23 cellular contexts compared by ENCODE assay signal in genomic region chr3:3739345-3740060, GRCh38. TPM values are rescaled to one million over a fixed set of nuclear protein-coding genes. Genes with fewer than 3 reads are reported as not detected.
DNase-seq lines count a peak whose midpoint lies in the region; ATAC-seq and TF ChIP-seq lines count a peak whose summit lies in the region.
"Had no signal": no experiment of that assay in that cellular context is flagged by ENCODE, and none has a peak within 500 bp of the region (broad histone marks: within the 10 kb centered on the region; RNA-seq: fewer than 3 reads in every experiment).

No MANE protein-coding gene starts in this region.

- no peaks in the 10 kb centered on the region for H3K9me3 ChIP-seq in endodermal cell (ENCODE audit: control insufficient read depth, low read length)
- no peaks in the 10 kb centered on the region for H3K9me3 ChIP-seq in neural cell (ENCODE audit: low read length)
- H3K9me3 ChIP-seq: BLaER1 had no signal

- H3K9ac ChIP-seq in endodermal cell (ENCODE audit: extremely low read depth, low read length, poor library complexity, severe bottlenecking) (no peak overlapping the region), neural cell (ENCODE audit: low read length) (no peak overlapping the region)
- H3K9ac ChIP-seq: BLaER1 had no signal

- no peak overlapping the region for H2AFZ ChIP-seq in neural cell (ENCODE audit: low read depth, low read length)

- H3K36me3 Mint-ChIP-seq in endodermal cell (ENCODE audit: low read depth): no peaks in the 10 kb centered on the region
- H3K36me3 Mint-ChIP-seq: CD4-positive, CD25-positive, alpha-beta regulatory T cell had no signal

- H3K4me1 Mint-ChIP-seq in endodermal cell: peaks cover 4% of the 10 kb centered on the region
- H3K4me1 Mint-ChIP-seq: CD4-positive, CD25-positive, alpha-beta regulatory T cell had no signal

- TF ChIP-seq CTCF in endodermal cell (conservative IDR thresholded peaks at IDR 0.05): no peak
- TF ChIP-seq CTCF in neural cell (IDR thresholded peaks at IDR 0.05; ENCODE audit: poor library complexity, severe bottlenecking): no peak

- H3K27ac ChIP-seq in endodermal cell (ENCODE audit: low read depth, low read length) (peak overlapping the region; percentile 18), neural cell (ENCODE audit: low read length) (no peak overlapping the region)
- H3K27ac ChIP-seq: BLaER1, HL-60, RWPE1 had no signal

- no peak for TF ChIP-seq RAD21 in neural cell (conservative IDR thresholded peaks at IDR 0.05)

- H3K27me3 ChIP-seq in H7 (ENCODE audit: control insufficient read depth, insufficient read depth, low read length) (no peaks in the 10 kb centered on the region), endodermal cell (ENCODE audit: control insufficient read depth, insufficient read depth, low read length, poor library complexity, severe bottlenecking) (no peaks in the 10 kb centered on the region), neural cell (ENCODE audit: insufficient read depth, low read depth, low read length) (no peaks in the 10 kb centered on the region)
- H3K27me3 ChIP-seq: BLaER1 had no signal

- DNase-seq in H7 (peak; percentile 12), endodermal cell (no peak), retina (peak; percentile 23), NCI-H774 (lab: John Stamatoyannopoulos, UW) (no peak), ureter (ENCODE audit: low spot score) (no peak), NCI-H226 (no peak)
- DNase-seq: CD4-positive, CD25-positive, alpha-beta regulatory T cell; GDM1; NCI-H1092; NCI-H1417 treated with DMSO at 0.1 percent for 48 hours; NCI-H187; NCI-H2171 treated with DMSO at 0.1 percent for 48 hours; NCI-H446; NCI-H524 treated with DMSO at 0.1 percent for 48 hours; SHP77 treated with DMSO at 0.1 percent for 48 hours had no signal

- H3K9me2 ChIP-seq in neural cell (ENCODE audit: insufficient read depth, low read length): no peaks in the 10 kb centered on the region

- 80% methylated on average over 8 of the region's 8 CpGs; no CpG with 5 or more reads in 1 of the 2 experiments for WGBS in endodermal cell (ENCODE audit: insufficient coverage in 1 of 2, insufficient read length in 1 of 2), 2 experiments

- no peaks in the 10 kb centered on the region for H3K4me1 ChIP-seq in endodermal cell (ENCODE audit: control insufficient read depth, insufficient read depth, low read length)
- H3K4me1 ChIP-seq: BLaER1 had no signal

- ATAC-seq in GM21528 (IDR thresholded peaks at IDR 0.05; ENCODE audit: low FRiP score, unreplicated experiment): no peak
- ATAC-seq: GM12878, SK-N-SH treated with all-trans-retinoic acid at 6 μM for 48 hours had no signal

- no peak overlapping the region for H3K4me3 Mint-ChIP-seq in endodermal cell
- H3K4me3 Mint-ChIP-seq: CD4-positive, CD25-positive, alpha-beta regulatory T cell had no signal

- H3K36me3 ChIP-seq in H7 (replicated peaks; ENCODE audit: control insufficient read depth, insufficient read depth, low read length) (no peaks in the 10 kb centered on the region), endodermal cell (ENCODE audit: control insufficient read depth, insufficient read depth, low read length) (no peaks in the 10 kb centered on the region), neural cell (ENCODE audit: insufficient read depth, low read length) (no peaks in the 10 kb centered on the region)
- H3K36me3 ChIP-seq: BLaER1 had no signal

- no peak overlapping the region for H3K4me2 ChIP-seq in neural cell (ENCODE audit: low read length)
- H3K4me2 ChIP-seq: BLaER1 had no signal

- H3K4me3 ChIP-seq in H7 (ENCODE audit: insufficient read depth, low read depth, low read length): no peak overlapping the region
- no peak overlapping the region for H3K4me3 ChIP-seq in endodermal cell (ENCODE audit: low read length)
- H3K4me3 ChIP-seq in neural cell (ENCODE audit: low read length): peak overlapping the region; percentile 5
- H3K4me3 ChIP-seq: BLaER1, GM12878 had no signal

- no peak for TF ChIP-seq EP300 in neural cell (conservative IDR thresholded peaks at IDR 0.05; ENCODE audit: poor library complexity, severe bottlenecking)

- no peaks in the 10 kb centered on the region for H3K9me3 Mint-ChIP-seq in endodermal cell

- no peaks in the 10 kb centered on the region for H4K20me1 ChIP-seq in neural cell (ENCODE audit: insufficient read depth)
- H4K20me1 ChIP-seq: BLaER1 had no signal

- no peaks in the 10 kb centered on the region for H3K27me3 Mint-ChIP-seq in endodermal cell (ENCODE audit: insufficient read depth)
- H3K27me3 Mint-ChIP-seq: CD4-positive, CD25-positive, alpha-beta regulatory T cell had no signal

- H3K79me2 ChIP-seq in neural cell (replicated peaks; ENCODE audit: insufficient read depth, low read length): no peaks in the 10 kb centered on the region

- H3F3A ChIP-seq in neural cell (ENCODE audit: insufficient read depth, low read length, poor library complexity, severe bottlenecking): no peaks in the 10 kb centered on the region

- H3K27ac Mint-ChIP-seq in endodermal cell: no peak overlapping the region
- H3K27ac Mint-ChIP-seq: CD4-positive, CD25-positive, alpha-beta regulatory T cell had no signal

TF ChIP-seq in neural cell, 6 proteins besides CTCF, POLR2A, EP300 and RAD21:
- TF ChIP-seq EZH2 (IDR thresholded peaks at IDR 0.05; ENCODE audit: borderline replicate concordance, insufficient read depth, low read length, poor library complexity, severe bottlenecking) (no peak), POLR2AphosphoS5 (IDR thresholded peaks at IDR 0.05) (no peak)

RNA-seq across cellular contexts. Expression of gene LRRN1, which starts 59.7 kb away (rescaled TPM):
- 22.6 and 31.7 TPM in 2 replicates for total RNA-seq in H7 (2014; rRNA removed; shearing (Covaris generic))
- total RNA-seq in endodermal cell (100 to 1,000 TPM; 109 to 222 TPM), ureter (4.7 TPM)
- 193 TPM for polyA plus RNA-seq in endodermal cell (2013, experiment 1 of 2)
- polyA plus RNA-seq in endodermal cell (2013, experiment 2 of 2): 168 TPM
- 24.5 and 25.8 TPM in 2 replicates for polyA plus RNA-seq in neural cell
- 41.6 and 46.1 TPM in 2 replicates for polyA minus RNA-seq in neural cell
- total RNA-seq: GM12878 had no signal
- polyA plus RNA-seq: AG04450 had no signal

Comparison
In these comparisons a context has a peak if more than half of its experiments do, and no peak if none do; other contexts are left out.
1. DNase-seq: peak in H7 (single experiment) and retina (single experiment); none in endodermal cell (single experiment), NCI-H774 (single experiment), ureter (single experiment) and NCI-H226 (single experiment).